Comparison of ENCODE assay signal across 2 cellular contexts in the genomic region with DNA sequence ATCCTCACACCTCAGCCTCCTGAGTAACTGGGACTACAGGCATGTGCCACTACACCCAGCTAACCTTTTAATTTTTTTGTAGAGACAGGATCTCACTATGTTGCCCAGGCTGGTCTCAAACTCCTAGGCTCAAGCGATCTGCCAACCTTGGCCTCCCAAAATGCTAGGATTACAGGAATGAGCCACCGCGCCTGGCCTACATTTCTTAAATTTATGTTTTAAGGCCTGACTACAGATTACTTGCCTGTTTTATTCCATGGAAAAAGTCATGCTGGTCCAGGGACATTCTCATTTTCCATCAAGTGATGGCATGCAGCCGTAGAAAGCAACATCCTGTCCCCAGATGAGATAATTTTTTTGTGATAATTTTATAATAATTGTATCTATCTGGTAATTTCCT.
TF ChIP-seq lines count a peak whose summit lies in the region.

No MANE protein-coding gene starts in this region.

TF ChIP-seq in liver, 16 proteins besides CTCF, POLR2A, EP300 and RAD21 (continued from another document):
- no peak for TF ChIP-seq ZBTB33 (IDR thresholded peaks at IDR 0.05)

TF ChIP-seq in HepG2, 621 proteins besides CTCF, POLR2A, EP300 and RAD21 (continued from another document):
- TF ChIP-seq, protein P1, sequence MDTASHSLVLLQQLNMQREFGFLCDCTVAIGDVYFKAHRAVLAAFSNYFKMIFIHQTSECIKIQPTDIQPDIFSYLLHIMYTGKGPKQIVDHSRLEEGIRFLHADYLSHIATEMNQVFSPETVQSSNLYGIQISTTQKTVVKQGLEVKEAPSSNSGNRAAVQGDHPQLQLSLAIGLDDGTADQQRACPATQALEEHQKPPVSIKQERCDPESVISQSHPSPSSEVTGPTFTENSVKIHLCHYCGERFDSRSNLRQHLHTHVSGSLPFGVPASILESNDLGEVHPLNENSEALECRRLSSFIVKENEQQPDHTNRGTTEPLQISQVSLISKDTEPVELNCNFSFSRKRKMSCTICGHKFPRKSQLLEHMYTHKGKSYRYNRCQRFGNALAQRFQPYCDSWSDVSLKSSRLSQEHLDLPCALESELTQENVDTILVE (CRISPR knock-in tag; IDR thresholded peaks at IDR 0.05): no peak
- no peak for TF ChIP-seq MIER2 (CRISPR knock-in tag; IDR thresholded peaks at IDR 0.05)
- TF ChIP-seq U2AF2 (IDR thresholded peaks at IDR 0.05; ENCODE audit: low read depth, low read length): no peak
- TF ChIP-seq SNAI1 (CRISPR knock-in tag; IDR thresholded peaks at IDR 0.05; ENCODE audit: borderline replicate concordance): no peak
- no peak for TF ChIP-seq ZNF367 (CRISPR knock-in tag; IDR thresholded peaks at IDR 0.05; ENCODE audit: borderline replicate concordance)
- no peak for TF ChIP-seq SMC3 (IDR thresholded peaks at IDR 0.05; ENCODE audit: low read length)
- TF ChIP-seq, protein P2, sequence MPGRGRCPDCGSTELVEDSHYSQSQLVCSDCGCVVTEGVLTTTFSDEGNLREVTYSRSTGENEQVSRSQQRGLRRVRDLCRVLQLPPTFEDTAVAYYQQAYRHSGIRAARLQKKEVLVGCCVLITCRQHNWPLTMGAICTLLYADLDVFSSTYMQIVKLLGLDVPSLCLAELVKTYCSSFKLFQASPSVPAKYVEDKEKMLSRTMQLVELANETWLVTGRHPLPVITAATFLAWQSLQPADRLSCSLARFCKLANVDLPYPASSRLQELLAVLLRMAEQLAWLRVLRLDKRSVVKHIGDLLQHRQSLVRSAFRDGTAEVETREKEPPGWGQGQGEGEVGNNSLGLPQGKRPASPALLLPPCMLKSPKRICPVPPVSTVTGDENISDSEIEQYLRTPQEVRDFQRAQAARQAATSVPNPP (CRISPR knock-in tag; IDR thresholded peaks at IDR 0.05): no peak
- no peak for TF ChIP-seq REXO4 (CRISPR knock-in tag; IDR thresholded peaks at IDR 0.05; ENCODE audit: borderline replicate concordance)
- no peak for TF ChIP-seq ZFP62 (CRISPR knock-in tag; IDR thresholded peaks at IDR 0.05)
- TF ChIP-seq ZNF484 (CRISPR knock-in tag; IDR thresholded peaks at IDR 0.05; ENCODE audit: borderline replicate concordance, low read depth): no peak
- no peak for TF ChIP-seq EHMT2 (IDR thresholded peaks at IDR 0.05; ENCODE audit: borderline replicate concordance, low read depth, low read length)
- no peak for TF ChIP-seq DR1 (CRISPR knock-in tag; IDR thresholded peaks at IDR 0.05)
- TF ChIP-seq ZNF580 (CRISPR knock-in tag; IDR thresholded peaks at IDR 0.05; ENCODE audit: borderline replicate concordance, low read depth): no peak
